Comparison of ENCODE assay signal across 20 cellular contexts in the genomic region with DNA sequence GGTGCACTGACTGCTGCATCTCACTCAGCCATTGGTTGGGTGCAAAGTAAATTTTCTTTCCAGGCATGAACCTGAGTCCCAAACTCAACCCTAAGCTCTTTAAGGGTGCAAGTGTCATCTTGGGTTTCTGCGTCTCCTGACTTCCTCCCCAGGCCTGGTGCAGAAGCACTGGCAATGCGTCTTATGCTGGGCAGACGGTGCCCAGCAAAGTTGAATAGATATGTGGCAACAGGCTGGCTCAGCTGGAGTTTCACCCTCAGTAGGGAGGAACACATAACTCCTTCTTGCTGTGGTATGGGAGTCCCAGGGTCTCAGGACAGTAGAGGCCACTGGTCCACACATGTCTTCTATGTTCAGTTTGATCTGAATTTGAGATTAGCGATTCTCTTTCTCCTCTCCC.
A peak's percentile ranks its signal among the peaks of the same experiment; 100 is the strongest.
DNase-seq lines count a peak whose midpoint lies in the region; ATAC-seq and TF ChIP-seq lines count a peak whose summit lies in the region.
"Had no signal": no experiment of that assay in that cellular context is flagged by ENCODE, and none has a peak within 500 bp of the region (broad histone marks: within the 10 kb centered on the region; RNA-seq: fewer than 3 reads in every experiment).

No MANE protein-coding gene starts in this region.

- intact Hi-C loops in upper lobe of right lung (cut with DNase I) = no loop called here

- H3K79me2 ChIP-seq in parathyroid adenoma = no peaks in the 10 kb centered on the region

- no peaks in the 10 kb centered on the region for H3K27me3 ChIP-seq in gastroesophageal sphincter
- no peaks in the 10 kb centered on the region for H3K27me3 ChIP-seq in parathyroid adenoma (ENCODE audit: control insufficient read depth, insufficient read depth, low read length)
- no peaks in the 10 kb centered on the region for H3K27me3 ChIP-seq in upper lobe of right lung

- H3K4me1 ChIP-seq in gastroesophageal sphincter (peaks cover 3 to 61% (median 24%) of the 10 kb centered on the region in 3 donors), parathyroid adenoma (peaks cover 12% of the 10 kb centered on the region), upper lobe of right lung (peaks cover 10% of the 10 kb centered on the region)

- H2AFZ ChIP-seq in parathyroid adenoma = peak overlapping the region; percentile 49

- H3K9me3 Mint-ChIP-seq in activated naive CD8-positive, alpha-beta T cell treated with anti-CD3 and anti-CD28 coated beads, Interleukin-2, amount 50 U/mL, for 24 hours = no peaks in the 10 kb centered on the region
- H3K9me3 Mint-ChIP-seq in activated naive CD8-positive, alpha-beta T cell treated with anti-CD3 and anti-CD28 coated beads for 36 hours = no peaks in the 10 kb centered on the region
- H3K9me3 Mint-ChIP-seq: CD8-positive, alpha-beta memory T cell had no signal

- H3K36me3 ChIP-seq in gastroesophageal sphincter (no peaks in the 10 kb centered on the region), parathyroid adenoma (ENCODE audit: control insufficient read depth, insufficient read depth, low read length) (no peaks in the 10 kb centered on the region), upper lobe of right lung (no peaks in the 10 kb centered on the region)

- 100% methylated on average over 1 of the region's 4 CpGs; no CpG with 5 or more reads in 1 of the 2 donors for WGBS in gastroesophageal sphincter (ENCODE audit: low coverage in 1 of 2), 2 donors

- H3K27ac ChIP-seq in gastroesophageal sphincter (peak overlapping the region; percentile 61 to 88 (median 80)), parathyroid adenoma (peak overlapping the region; percentile 38), upper lobe of right lung (peak overlapping the region; percentile 30)

- H3K9ac ChIP-seq in parathyroid adenoma = no peak overlapping the region

- DNase-seq in activated naive CD8-positive, alpha-beta T cell treated with anti-CD3 and anti-CD28 coated beads, Interleukin-2, amount 50 U/mL, for 24 hours = no peak
- DNase-seq in activated naive CD8-positive, alpha-beta T cell treated with anti-CD3 and anti-CD28 coated beads for 36 hours = no peak
- no peak for DNase-seq in upper lobe of right lung
- no peak for DNase-seq in AG08395 (ENCODE audit: low spot score)
- no peak for DNase-seq in SKM-1 treated with dmso at 0.1 percent for 144 hours (lab: John Stamatoyannopoulos, UW; ENCODE audit: unreplicated experiment)
- DNase-seq in SW 1271 (lab: John Stamatoyannopoulos, UW) = no peak
- DNase-seq: activated CD4-positive, alpha-beta T cell treated with anti-CD3 and anti-CD28 coated beads, Interleukin-2, amount 50 U/mL, for 1 hour; activated T-cell treated with anti-CD3 and anti-CD28 coated beads, Interleukin-2, amount 50 U/mL, for 72 hours; CD8-positive, alpha-beta memory T cell; dermis blood vessel endothelial cell; naive B cell; NCI-H1417 treated with DMSO at 0.1 percent for 48 hours; NCI-H345 had no signal

- TF ChIP-seq CTCF in gastroesophageal sphincter (IDR thresholded peaks at IDR 0.05) (no peak), parathyroid adenoma (IDR thresholded peaks at IDR 0.05) (no peak), upper lobe of right lung (IDR thresholded peaks at IDR 0.05) (no peak)

- no peak for ATAC-seq in activated naive CD8-positive, alpha-beta T cell treated with anti-CD3 and anti-CD28 coated beads, Interleukin-2, amount 50 U/mL, for 24 hours
- ATAC-seq in gastroesophageal sphincter (peak; percentile 14), upper lobe of right lung (no peak)
- ATAC-seq: A549; activated T-cell treated with anti-CD3 and anti-CD28 coated beads, Interleukin-2, amount 50 U/mL, for 72 hours; GM12878; HCT116; stimulated activated effector memory CD8-positive, alpha-beta T cell treated with anti-CD3 and anti-CD28 coated beads, Interleukin-12 subunit alpha, Interleukin-12 subunit beta, amount 100 ng/mL, for 72 hours had no signal

- no peak overlapping the region for H3K4me3 Mint-ChIP-seq in activated naive CD8-positive, alpha-beta T cell treated with anti-CD3 and anti-CD28 coated beads, Interleukin-2, amount 50 U/mL, for 24 hours
- H3K4me3 Mint-ChIP-seq in activated naive CD8-positive, alpha-beta T cell treated with anti-CD3 and anti-CD28 coated beads for 36 hours = no peak overlapping the region
- H3K4me3 Mint-ChIP-seq: activated T-cell treated with anti-CD3 and anti-CD28 coated beads, Interleukin-2, amount 50 U/mL, for 72 hours; CD8-positive, alpha-beta memory T cell; IgD-negative memory B cell; stimulated activated effector memory CD8-positive, alpha-beta T cell treated with anti-CD3 and anti-CD28 coated beads, Interleukin-12 subunit alpha, Interleukin-12 subunit beta, amount 100 ng/mL, for 72 hours had no signal

- peaks cover 12% of the 10 kb centered on the region for H3K27me3 Mint-ChIP-seq in activated naive CD8-positive, alpha-beta T cell treated with anti-CD3 and anti-CD28 coated beads, Interleukin-2, amount 50 U/mL, for 24 hours
- H3K27me3 Mint-ChIP-seq in activated naive CD8-positive, alpha-beta T cell treated with anti-CD3 and anti-CD28 coated beads for 36 hours = peaks cover 18% of the 10 kb centered on the region

- H3K4me1 Mint-ChIP-seq in activated naive CD8-positive, alpha-beta T cell treated with anti-CD3 and anti-CD28 coated beads, Interleukin-2, amount 50 U/mL, for 24 hours = peaks cover 19% of the 10 kb centered on the region
- peaks cover 15% of the 10 kb centered on the region for H3K4me1 Mint-ChIP-seq in activated naive CD8-positive, alpha-beta T cell treated with anti-CD3 and anti-CD28 coated beads for 36 hours
- H3K4me1 Mint-ChIP-seq: CD8-positive, alpha-beta memory T cell; stimulated activated effector memory CD8-positive, alpha-beta T cell treated with anti-CD3 and anti-CD28 coated beads, Interleukin-12 subunit alpha, Interleukin-12 subunit beta, amount 100 ng/mL, for 72 hours had no signal

- H3K4me3 ChIP-seq in gastroesophageal sphincter = no peak overlapping the region
- H3K4me3 ChIP-seq in parathyroid adenoma (ENCODE audit: low read depth, low read length) = no peak overlapping the region
- no peak overlapping the region for H3K4me3 ChIP-seq in upper lobe of right lung
- H3K4me3 ChIP-seq: A549, GM12878 had no signal

- no peak for TF ChIP-seq EP300 in gastroesophageal sphincter (IDR thresholded peaks at IDR 0.05)

- H3K4me2 ChIP-seq in parathyroid adenoma (ENCODE audit: low read length) = peak overlapping the region; percentile 60
- H3K4me2 ChIP-seq: A549 had no signal

- no peaks in the 10 kb centered on the region for H3K36me3 Mint-ChIP-seq in activated naive CD8-positive, alpha-beta T cell treated with anti-CD3 and anti-CD28 coated beads, Interleukin-2, amount 50 U/mL, for 24 hours (ENCODE audit: low read depth)
- no peaks in the 10 kb centered on the region for H3K36me3 Mint-ChIP-seq in activated naive CD8-positive, alpha-beta T cell treated with anti-CD3 and anti-CD28 coated beads for 36 hours
- H3K36me3 Mint-ChIP-seq: CD8-positive, alpha-beta memory T cell; naive B cell; stimulated activated effector memory CD8-positive, alpha-beta T cell treated with anti-CD3 and anti-CD28 coated beads, Interleukin-12 subunit alpha, Interleukin-12 subunit beta, amount 100 ng/mL, for 72 hours had no signal

- no peak for TF ChIP-seq POLR2A in gastroesophageal sphincter (IDR thresholded peaks at IDR 0.05)

- peak overlapping the region; percentile 68 for H3K27ac Mint-ChIP-seq in activated naive CD8-positive, alpha-beta T cell treated with anti-CD3 and anti-CD28 coated beads, Interleukin-2, amount 50 U/mL, for 24 hours
- no peak overlapping the region for H3K27ac Mint-ChIP-seq in activated naive CD8-positive, alpha-beta T cell treated with anti-CD3 and anti-CD28 coated beads for 36 hours
- H3K27ac Mint-ChIP-seq: activated T-cell treated with anti-CD3 and anti-CD28 coated beads, Interleukin-2, amount 50 U/mL, for 72 hours; naive B cell; stimulated activated effector memory CD8-positive, alpha-beta T cell treated with anti-CD3 and anti-CD28 coated beads, Interleukin-12 subunit alpha, Interleukin-12 subunit beta, amount 100 ng/mL, for 72 hours had no signal

- H3K9me3 ChIP-seq in gastroesophageal sphincter = no peaks in the 10 kb centered on the region
- no peaks in the 10 kb centered on the region for H3K9me3 ChIP-seq in parathyroid adenoma (ENCODE audit: control insufficient read depth, low read length)
- no peaks in the 10 kb centered on the region for H3K9me3 ChIP-seq in upper lobe of right lung
- H3K9me3 ChIP-seq: A549 had no signal
